ENCODE assay signal across 8 cellular contexts in genomic region chr1:212699104-212699838, GRCh38. TPM values are rescaled to one million over a fixed set of nuclear protein-coding genes. Genes with fewer than 3 reads are reported as not detected.
DNase-seq lines count a peak whose midpoint lies in the region; ATAC-seq lines count a peak whose summit lies in the region.

No MANE protein-coding gene starts in this region.

- peak overlapping the region; percentile 66 for H3K27ac ChIP-seq in CD4-positive, CD25-positive, alpha-beta regulatory T cell (ENCODE audit: insufficient read depth, low read length, poor library complexity, severe bottlenecking)
- no peak overlapping the region for H3K27ac ChIP-seq in rectal smooth muscle tissue (ENCODE audit: low read depth, low read length)

- H3K4me1 Mint-ChIP-seq in CD4-positive, CD25-positive, alpha-beta regulatory T cell: peaks cover 21 to 58% (median 38%) of the 10 kb centered on the region in 4 donors
- peaks cover 38% of the 10 kb centered on the region for H3K4me1 Mint-ChIP-seq in activated naive CD4-positive, alpha-beta T cell treated with anti-CD3 and anti-CD28 coated beads for 36 hours (ENCODE audit: low read depth)

- peak; percentile 59 to 61 for ATAC-seq in CD4-positive, CD25-positive, alpha-beta regulatory T cell (ENCODE audit: low read depth in 2 of 2)
- ATAC-seq in GM19351 (IDR thresholded peaks at IDR 0.05; ENCODE audit: unreplicated experiment) (peak; percentile 51), HG03571 (IDR thresholded peaks at IDR 0.05; ENCODE audit: unreplicated experiment) (peak; percentile 57), left cardiac atrium (peak; percentile 62 to 63)

- CTCF ChIA-PET in activated naive CD4-positive, alpha-beta T cell treated with anti-CD3 and anti-CD28 coated beads for 36 hours (lab: Charles Lee): interaction anchor here (0.6 to 3.0 kb wide), 14 partner anchors 22 to 296 kb away, joined by 3 to 14 read pairs (median 5); partner anchors contain the start of genes NSL1 and TATDN3

- H3K4me3 ChIP-seq in CD4-positive, CD25-positive, alpha-beta regulatory T cell (ENCODE audit: low read depth, low read length): peak overlapping the region; percentile 74
- peak overlapping the region; percentile 61 for H3K4me3 ChIP-seq in rectal smooth muscle tissue (ENCODE audit: low read length)

- peaks cover 31% of the 10 kb centered on the region for H3K4me1 ChIP-seq in CD4-positive, CD25-positive, alpha-beta regulatory T cell (ENCODE audit: control insufficient read depth, insufficient read depth, low read length, poor library complexity, severe bottlenecking)
- H3K4me1 ChIP-seq in rectal smooth muscle tissue (ENCODE audit: control insufficient read depth, insufficient read depth, low read length): peaks cover 6% of the 10 kb centered on the region

- peaks cover 0 to 3% (median 0%) of the 10 kb centered on the region in 7 donors for H3K9me3 Mint-ChIP-seq in CD4-positive, CD25-positive, alpha-beta regulatory T cell
- no peaks in the 10 kb centered on the region for H3K9me3 Mint-ChIP-seq in activated naive CD4-positive, alpha-beta T cell treated with anti-CD3 and anti-CD28 coated beads for 36 hours

- intact Hi-C loops in activated naive CD4-positive, alpha-beta T cell treated with anti-CD3 and anti-CD28 coated beads for 36 hours (cut with micrococcal nuclease): loop anchor here (1.0 kb wide), 6 partner anchors 13 to 296 kb away; no protein-coding TSS in a partner anchor
- intact Hi-C loops in left cardiac atrium (cut with DNase I): no loop called here

- no peaks in the 10 kb centered on the region for H3K36me3 ChIP-seq in CD4-positive, CD25-positive, alpha-beta regulatory T cell (ENCODE audit: control insufficient read depth, insufficient read depth, low read length)
- H3K36me3 ChIP-seq in rectal smooth muscle tissue (ENCODE audit: control insufficient read depth, insufficient read depth, low read length): no peaks in the 10 kb centered on the region

- peak overlapping the region; percentile 75 to 92 (median 88) for H3K4me3 Mint-ChIP-seq in CD4-positive, CD25-positive, alpha-beta regulatory T cell
- peak overlapping the region; percentile 87 for H3K4me3 Mint-ChIP-seq in activated naive CD4-positive, alpha-beta T cell treated with anti-CD3 and anti-CD28 coated beads for 36 hours

- no peaks in the 10 kb centered on the region for H3K36me3 Mint-ChIP-seq in CD4-positive, CD25-positive, alpha-beta regulatory T cell
- peaks cover 10% of the 10 kb centered on the region for H3K36me3 Mint-ChIP-seq in activated naive CD4-positive, alpha-beta T cell treated with anti-CD3 and anti-CD28 coated beads for 36 hours (ENCODE audit: low read depth)

- H3K27me3 Mint-ChIP-seq in CD4-positive, CD25-positive, alpha-beta regulatory T cell: peaks cover 11% of the 10 kb centered on the region
- H3K27me3 Mint-ChIP-seq in activated naive CD4-positive, alpha-beta T cell treated with anti-CD3 and anti-CD28 coated beads for 36 hours (ENCODE audit: low read depth): peaks cover 11% of the 10 kb centered on the region

- peaks cover 3% of the 10 kb centered on the region for H3K27me3 ChIP-seq in CD4-positive, CD25-positive, alpha-beta regulatory T cell (ENCODE audit: control insufficient read depth, insufficient read depth, low read length)
- H3K27me3 ChIP-seq in rectal smooth muscle tissue (ENCODE audit: control insufficient read depth, insufficient read depth, low read length): peaks cover 2% of the 10 kb centered on the region

- H3K27ac Mint-ChIP-seq in CD4-positive, CD25-positive, alpha-beta regulatory T cell: peak overlapping the region in 2 of 3 donors; percentile 33 to 50
- no peak overlapping the region for H3K27ac Mint-ChIP-seq in activated naive CD4-positive, alpha-beta T cell treated with anti-CD3 and anti-CD28 coated beads for 36 hours

- H3K9ac ChIP-seq in rectal smooth muscle tissue (ENCODE audit: low read length): no peak overlapping the region

- no peaks in the 10 kb centered on the region for H3K9me3 ChIP-seq in CD4-positive, CD25-positive, alpha-beta regulatory T cell (ENCODE audit: control insufficient read depth in 2 of 2, low read length in 2 of 2)

- peak; percentile 27 to 48 (median 35) for DNase-seq in CD4-positive, CD25-positive, alpha-beta regulatory T cell
- DNase-seq in RKO (ENCODE audit: low spot score) (peak; percentile 68), left cardiac atrium (peak; percentile 39), NCI-H524 treated with DMSO at 0.1 percent for 48 hours (lab: John Stamatoyannopoulos, UW) (no peak)
- DNase-seq in activated naive CD4-positive, alpha-beta T cell treated with anti-CD3 and anti-CD28 coated beads for 36 hours: peak; percentile 67

RNA-seq across cellular contexts. Expression of gene BATF3, which starts 0.4 kb away (rescaled TPM):
- 2.6 TPM for total RNA-seq in CD4-positive, CD25-positive, alpha-beta regulatory T cell
- 1 to 10 TPM; 1.6 to 4.4 (median 2.9) TPM for polyA plus RNA-seq in CD4-positive, CD25-positive, alpha-beta regulatory T cell
- 10 to 100 TPM; 26.7 to 27.1 TPM for total RNA-seq in activated naive CD4-positive, alpha-beta T cell treated with anti-CD3 and anti-CD28 coated beads for 36 hours
- total RNA-seq in left cardiac atrium: 1 to 10 TPM; 3.9 to 8.1 TPM
